ENCODE assay signal across 1 cellular context in genomic region chr19:1863638-1864479, GRCh38.
TF ChIP-seq lines count a peak whose summit lies in the region.

No MANE protein-coding gene starts in this region.

TF ChIP-seq in GM12878, 131 proteins besides CTCF, POLR2A, EP300 and RAD21 (continues in another document):
- TF ChIP-seq KDM1A (IDR thresholded peaks at IDR 0.05; ENCODE audit: borderline replicate concordance) (no peak), EGR1 (IDR thresholded peaks at IDR 0.05; ENCODE audit: borderline replicate concordance in 1 of 2, low read depth in 2 of 2, low read length in 2 of 2) (peak in 1 of 2 experiments; percentile 95; a peak in 2 of 3 replicates), HDGF (IDR thresholded peaks at IDR 0.05) (0 out of 2 replicates have a peak, but pooled peaks have one; percentile 60), POU2F2 (IDR thresholded peaks at IDR 0.05; ENCODE audit: borderline replicate concordance, low read depth, low read length) (peak; percentile 51; the same call in 1 of the 3 replicates), HDAC2 (IDR thresholded peaks at IDR 0.05) (no peak), NFIC (IDR thresholded peaks at IDR 0.05; ENCODE audit: low read depth, low read length) (no peak), SIN3A (IDR thresholded peaks at IDR 0.05; ENCODE audit: low read depth, low read length) (peak; percentile 93), RELA (IDR thresholded peaks at IDR 0.05; ENCODE audit: borderline replicate concordance, partially characterized antibody) (peak; percentile 42), CHD2 (IDR thresholded peaks at IDR 0.05; ENCODE audit: borderline replicate concordance, low read depth, low read length) (0 out of 2 replicates have a peak, but pooled peaks have one; percentile 48), KAT2A (conservative IDR thresholded peaks at IDR 0.05; ENCODE audit: control insufficient read depth, low read depth, low read length) (no peak), RAD51 (IDR thresholded peaks at IDR 0.05) (peak; percentile 89), GATAD2B (conservative IDR thresholded peaks at IDR 0.05; ENCODE audit: low read depth) (peak; percentile 68; the same call in 1 of the 2 replicates), E4F1 (IDR thresholded peaks at IDR 0.05; ENCODE audit: borderline replicate concordance, partially characterized antibody) (peak; percentile 32), HSF1 (IDR thresholded peaks at IDR 0.05; ENCODE audit: low read depth, low read length) (0 out of 2 replicates have a peak, but pooled peaks have one; percentile 33), SIX5 (IDR thresholded peaks at IDR 0.05; ENCODE audit: low read depth, low read length, severe bottlenecking) (peak; percentile 4), CREB1 (IDR thresholded peaks at IDR 0.05; ENCODE audit: low read depth) (peak; percentile 62; the same call in 1 of the 2 replicates), NR2C1 (IDR thresholded peaks at IDR 0.05) (peak; percentile 39), ATF3 (IDR thresholded peaks at IDR 0.05; ENCODE audit: borderline replicate concordance, extremely low read depth, low read depth, low read length) (peak; percentile 55; the same call in 1 of the 2 replicates), HDAC6 (IDR thresholded peaks at IDR 0.05; ENCODE audit: unreplicated experiment) (no peak), DPF2 (IDR thresholded peaks at IDR 0.05) (0 out of 2 replicates have a peak, but pooled peaks have one; percentile 63), ZBTB11 (CRISPR knock-in tag; IDR thresholded peaks at IDR 0.05) (no peak), ZNF592 (IDR thresholded peaks at IDR 0.05) (no peak), NBN (IDR thresholded peaks at IDR 0.05) (peak; percentile 64), RB1 (IDR thresholded peaks at IDR 0.05; ENCODE audit: borderline replicate concordance) (peak; percentile 49; the same call in 1 of the 2 replicates), SP1 (IDR thresholded peaks at IDR 0.05; ENCODE audit: low read depth, low read length) (peak; percentile 67), CEBPB (IDR thresholded peaks at IDR 0.05; ENCODE audit: borderline replicate concordance in 1 of 2, low read depth in 2 of 2, low read length in 2 of 2) (no peak), NR2F1 (conservative IDR thresholded peaks at IDR 0.05) (peak; percentile 75; the same call in 1 of the 2 replicates), ZNF207 (IDR thresholded peaks at IDR 0.05; ENCODE audit: borderline replicate concordance) (peak; percentile 32; the same call in 1 of the 2 replicates), ASH2L (IDR thresholded peaks at IDR 0.05; ENCODE audit: borderline replicate concordance, low read depth) (0 out of 2 replicates have a peak, but pooled peaks have one; percentile 9), TCF12 (IDR thresholded peaks at IDR 0.05; ENCODE audit: low read depth, low read length) (peak; percentile 64; the same call in 1 of the 2 replicates), KLF5 (IDR thresholded peaks at IDR 0.05; ENCODE audit: partially characterized antibody) (peak; percentile 41), CBFB (IDR thresholded peaks at IDR 0.05; ENCODE audit: low read depth) (no peak)
- TF ChIP-seq, protein P1, sequence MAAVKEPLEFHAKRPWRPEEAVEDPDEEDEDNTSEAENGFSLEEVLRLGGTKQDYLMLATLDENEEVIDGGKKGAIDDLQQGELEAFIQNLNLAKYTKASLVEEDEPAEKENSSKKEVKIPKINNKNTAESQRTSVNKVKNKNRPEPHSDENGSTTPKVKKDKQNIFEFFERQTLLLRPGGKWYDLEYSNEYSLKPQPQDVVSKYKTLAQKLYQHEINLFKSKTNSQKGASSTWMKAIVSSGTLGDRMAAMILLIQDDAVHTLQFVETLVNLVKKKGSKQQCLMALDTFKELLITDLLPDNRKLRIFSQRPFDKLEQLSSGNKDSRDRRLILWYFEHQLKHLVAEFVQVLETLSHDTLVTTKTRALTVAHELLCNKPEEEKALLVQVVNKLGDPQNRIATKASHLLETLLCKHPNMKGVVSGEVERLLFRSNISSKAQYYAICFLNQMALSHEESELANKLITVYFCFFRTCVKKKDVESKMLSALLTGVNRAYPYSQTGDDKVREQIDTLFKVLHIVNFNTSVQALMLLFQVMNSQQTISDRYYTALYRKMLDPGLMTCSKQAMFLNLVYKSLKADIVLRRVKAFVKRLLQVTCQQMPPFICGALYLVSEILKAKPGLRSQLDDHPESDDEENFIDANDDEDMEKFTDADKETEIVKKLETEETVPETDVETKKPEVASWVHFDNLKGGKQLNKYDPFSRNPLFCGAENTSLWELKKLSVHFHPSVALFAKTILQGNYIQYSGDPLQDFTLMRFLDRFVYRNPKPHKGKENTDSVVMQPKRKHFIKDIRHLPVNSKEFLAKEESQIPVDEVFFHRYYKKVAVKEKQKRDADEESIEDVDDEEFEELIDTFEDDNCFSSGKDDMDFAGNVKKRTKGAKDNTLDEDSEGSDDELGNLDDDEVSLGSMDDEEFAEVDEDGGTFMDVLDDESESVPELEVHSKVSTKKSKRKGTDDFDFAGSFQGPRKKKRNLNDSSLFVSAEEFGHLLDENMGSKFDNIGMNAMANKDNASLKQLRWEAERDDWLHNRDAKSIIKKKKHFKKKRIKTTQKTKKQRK (IDR thresholded peaks at IDR 0.05; ENCODE audit: low read depth, low read length): no peak
- TF ChIP-seq, protein P2, sequence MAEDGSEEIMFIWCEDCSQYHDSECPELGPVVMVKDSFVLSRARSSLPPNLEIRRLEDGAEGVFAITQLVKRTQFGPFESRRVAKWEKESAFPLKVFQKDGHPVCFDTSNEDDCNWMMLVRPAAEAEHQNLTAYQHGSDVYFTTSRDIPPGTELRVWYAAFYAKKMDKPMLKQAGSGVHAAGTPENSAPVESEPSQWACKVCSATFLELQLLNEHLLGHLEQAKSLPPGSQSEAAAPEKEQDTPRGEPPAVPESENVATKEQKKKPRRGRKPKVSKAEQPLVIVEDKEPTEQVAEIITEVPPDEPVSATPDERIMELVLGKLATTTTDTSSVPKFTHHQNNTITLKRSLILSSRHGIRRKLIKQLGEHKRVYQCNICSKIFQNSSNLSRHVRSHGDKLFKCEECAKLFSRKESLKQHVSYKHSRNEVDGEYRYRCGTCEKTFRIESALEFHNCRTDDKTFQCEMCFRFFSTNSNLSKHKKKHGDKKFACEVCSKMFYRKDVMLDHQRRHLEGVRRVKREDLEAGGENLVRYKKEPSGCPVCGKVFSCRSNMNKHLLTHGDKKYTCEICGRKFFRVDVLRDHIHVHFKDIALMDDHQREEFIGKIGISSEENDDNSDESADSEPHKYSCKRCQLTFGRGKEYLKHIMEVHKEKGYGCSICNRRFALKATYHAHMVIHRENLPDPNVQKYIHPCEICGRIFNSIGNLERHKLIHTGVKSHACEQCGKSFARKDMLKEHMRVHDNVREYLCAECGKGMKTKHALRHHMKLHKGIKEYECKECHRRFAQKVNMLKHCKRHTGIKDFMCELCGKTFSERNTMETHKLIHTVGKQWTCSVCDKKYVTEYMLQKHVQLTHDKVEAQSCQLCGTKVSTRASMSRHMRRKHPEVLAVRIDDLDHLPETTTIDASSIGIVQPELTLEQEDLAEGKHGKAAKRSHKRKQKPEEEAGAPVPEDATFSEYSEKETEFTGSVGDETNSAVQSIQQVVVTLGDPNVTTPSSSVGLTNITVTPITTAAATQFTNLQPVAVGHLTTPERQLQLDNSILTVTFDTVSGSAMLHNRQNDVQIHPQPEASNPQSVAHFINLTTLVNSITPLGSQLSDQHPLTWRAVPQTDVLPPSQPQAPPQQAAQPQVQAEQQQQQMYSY (CRISPR knock-in tag; IDR thresholded peaks at IDR 0.05): no peak
- TF ChIP-seq, protein P3, sequence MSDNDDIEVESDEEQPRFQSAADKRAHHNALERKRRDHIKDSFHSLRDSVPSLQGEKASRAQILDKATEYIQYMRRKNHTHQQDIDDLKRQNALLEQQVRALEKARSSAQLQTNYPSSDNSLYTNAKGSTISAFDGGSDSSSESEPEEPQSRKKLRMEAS (IDR thresholded peaks at IDR 0.05; ENCODE audit: low read depth, low read length): peak; percentile 99
- TF ChIP-seq, protein P4, sequence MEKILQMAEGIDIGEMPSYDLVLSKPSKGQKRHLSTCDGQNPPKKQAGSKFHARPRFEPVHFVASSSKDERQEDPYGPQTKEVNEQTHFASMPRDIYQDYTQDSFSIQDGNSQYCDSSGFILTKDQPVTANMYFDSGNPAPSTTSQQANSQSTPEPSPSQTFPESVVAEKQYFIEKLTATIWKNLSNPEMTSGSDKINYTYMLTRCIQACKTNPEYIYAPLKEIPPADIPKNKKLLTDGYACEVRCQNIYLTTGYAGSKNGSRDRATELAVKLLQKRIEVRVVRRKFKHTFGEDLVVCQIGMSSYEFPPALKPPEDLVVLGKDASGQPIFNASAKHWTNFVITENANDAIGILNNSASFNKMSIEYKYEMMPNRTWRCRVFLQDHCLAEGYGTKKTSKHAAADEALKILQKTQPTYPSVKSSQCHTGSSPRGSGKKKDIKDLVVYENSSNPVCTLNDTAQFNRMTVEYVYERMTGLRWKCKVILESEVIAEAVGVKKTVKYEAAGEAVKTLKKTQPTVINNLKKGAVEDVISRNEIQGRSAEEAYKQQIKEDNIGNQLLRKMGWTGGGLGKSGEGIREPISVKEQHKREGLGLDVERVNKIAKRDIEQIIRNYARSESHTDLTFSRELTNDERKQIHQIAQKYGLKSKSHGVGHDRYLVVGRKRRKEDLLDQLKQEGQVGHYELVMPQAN (conservative IDR thresholded peaks at IDR 0.05): peak; percentile 98
